Comparison of ENCODE assay signal across 10 cellular contexts in the genomic region with DNA sequence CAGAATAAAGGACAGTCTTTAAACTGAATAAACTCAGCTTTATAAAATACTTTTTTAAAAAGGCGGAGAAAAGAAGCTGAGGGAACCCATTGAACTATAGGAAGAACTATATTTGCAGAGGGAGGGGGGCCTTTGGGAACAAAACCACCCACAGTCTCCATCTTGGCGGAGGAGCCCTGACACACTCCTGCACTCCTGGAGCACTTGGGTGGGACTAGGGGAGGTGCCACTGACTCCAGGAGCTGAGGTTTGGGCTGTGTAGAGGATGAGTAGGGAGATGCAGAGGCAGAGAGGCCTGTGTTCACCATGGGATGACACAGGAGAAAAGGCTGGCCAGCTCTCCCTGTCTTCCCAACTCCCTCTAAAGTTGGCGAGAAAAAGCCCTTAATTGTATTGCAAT. TPM values are rescaled to one million over a fixed set of nuclear protein-coding genes. Genes with fewer than 3 reads are reported as not detected.
"Had no signal": no experiment of that assay in that cellular context is flagged by ENCODE, and none has a peak within 500 bp of the region (broad histone marks: within the 10 kb centered on the region; RNA-seq: fewer than 3 reads in every experiment).

No MANE protein-coding gene starts in this region.

- H3K4me3 ChIP-seq: K562 had no signal

- H3K4me2 ChIP-seq: KMS-11 had no signal

- H3K27me3 Mint-ChIP-seq: IgD-negative memory B cell had no signal

- H3K9me3 Mint-ChIP-seq: IgD-negative memory B cell had no signal

- ATAC-seq: HepG2, K562 had no signal

- H3K27ac ChIP-seq: HL-60, KMS-11 had no signal

- DNase-seq: KBM-7, KG1 had no signal

- H3K4me1 Mint-ChIP-seq: IgD-negative memory B cell had no signal

RNA-seq across cellular contexts. Expression of a gene that starts 47.4 kb away (rescaled TPM):
- total RNA-seq: HT1080 had no signal

RNA-seq across cellular contexts. Expression of a gene that starts 52.6 kb away (rescaled TPM):
- total RNA-seq: HepG2, HT-29, HT1080, IMR-90, K562 had no signal
- polyA plus RNA-seq: HepG2, IgD-negative memory B cell, IMR-90, K562 had no signal
